27 cellular contexts compared by ENCODE assay signal in the genomic region with DNA sequence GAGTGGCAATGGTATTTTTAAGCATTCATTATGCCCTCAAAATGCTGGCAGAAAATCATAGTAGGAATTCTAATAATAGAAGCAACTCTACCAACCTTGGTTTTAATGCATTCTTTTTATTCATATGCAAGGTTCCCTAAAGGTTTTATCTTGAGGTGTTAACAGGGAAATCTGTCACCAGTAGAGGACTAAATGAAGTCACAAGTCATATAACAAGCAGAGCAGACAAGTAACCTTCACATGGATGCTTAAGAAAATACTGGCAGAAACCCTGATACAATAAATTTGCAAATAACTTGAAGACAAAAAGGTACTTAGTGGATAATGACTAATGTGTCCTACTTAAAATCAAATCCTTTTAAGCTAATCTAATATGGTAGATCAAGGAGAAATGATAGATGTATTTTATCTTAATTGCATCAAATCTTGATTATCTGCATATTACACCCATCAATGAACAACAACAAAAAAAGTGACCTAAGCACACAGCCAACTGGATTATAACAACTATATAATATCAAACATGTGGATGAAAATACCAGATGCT.
"Had no signal": no experiment of that assay in that cellular context is flagged by ENCODE, and none has a peak within 500 bp of the region (broad histone marks: within the 10 kb centered on the region; RNA-seq: fewer than 3 reads in every experiment).

No MANE protein-coding gene starts in this region.

- ATAC-seq: stimulated activated effector memory CD8-positive, alpha-beta T cell treated with anti-CD3 and anti-CD28 coated beads, Interleukin-12 subunit alpha, Interleukin-12 subunit beta, amount 100 ng/mL, for 72 hours; stimulated activated memory B cell treated with anti-CD40 and anti-IgM and Interleukin-4, amounts not matched to agents 10 μg/mL and 1 μg/mL and 100 μg/mL, for 72 hours; stimulated activated naive B cell treated with anti-CD40 and anti-IgM and Interleukin-4, amounts not matched to agents 10 μg/mL and 1 μg/mL and 100 μg/mL, for 72 hours; stimulated activated naive CD8-positive, alpha-beta T cell treated with anti-CD3 and anti-CD28 coated beads, Interleukin-15, amount 100 ng/mL, for 72 hours; stimulated activated naive CD8-positive, alpha-beta T cell treated with anti-CD3 and anti-CD28 coated beads, Interleukin-15, Interleukin-2, amounts not matched to agents 100 U/mL and 50 U/mL, for 24 hours; upper lobe of right lung had no signal

- H3K27ac ChIP-seq: stomach, suprapubic skin, testis, thoracic aorta, thyroid gland, tibial artery, tibial nerve, transverse colon, upper lobe of left lung, upper lobe of right lung, uterus, vagina had no signal

- H3K9me3 ChIP-seq: testis, thoracic aorta, thyroid gland, upper lobe of right lung, vagina had no signal

- H3K36me3 ChIP-seq: stomach, suprapubic skin, thoracic aorta, thyroid gland, tibial artery, tibial nerve, transverse colon, upper lobe of left lung, upper lobe of right lung, uterus, vagina had no signal

- FAIRE-seq: urothelium cell line had no signal

- DNase-seq: stimulated activated CD4-positive, alpha-beta T cell treated with anti-CD3 and anti-CD28 coated beads, Interleukin-2, amount 100 ng/mL, for 48 hours; stimulated activated CD4-positive, alpha-beta T cell treated with anti-CD3 and anti-CD28 coated beads, Interleukin-4, amount 100 ng/mL, for 1 hour; stimulated activated CD4-positive, alpha-beta T cell treated with anti-CD3 and anti-CD28 coated beads, Interleukin-4, amount 100 ng/mL, for 24 hours; stimulated activated CD4-positive, alpha-beta T cell treated with anti-CD3 and anti-CD28 coated beads, Interleukin-4, amount 100 ng/mL, for 4 hours; stimulated activated CD8-positive, alpha-beta memory T cell treated with anti-CD3 and anti-CD28 coated beads, Interleukin-4, amount 100 ng/mL, for 48 hours; stimulated activated naive B cell treated with anti-CD40 and anti-IgM and Interleukin-4, amounts not matched to agents 10 μg/mL and 1 μg/mL and 100 μg/mL, for 72 hours; stimulated activated naive CD4-positive, alpha-beta T cell; stimulated activated naive CD4-positive, alpha-beta T cell treated with Interleukin-2 at 50 U/mL for 16 hours; stimulated activated naive CD8-positive, alpha-beta T cell treated with anti-CD3 and anti-CD28 coated beads, Interleukin-15, amount 100 ng/mL, for 72 hours; stimulated activated naive CD8-positive, alpha-beta T cell treated with anti-CD3 and anti-CD28 coated beads, Interleukin-15, Interleukin-2, amounts not matched to agents 100 U/mL and 50 U/mL, for 24 hours; stomach; substantia nigra; testis; thyroid gland; tibial artery; transverse colon; trophoblast cell; upper lobe of left lung; upper lobe of right lung; uterus had no signal

- H3K4me1 ChIP-seq: stomach, suprapubic skin, testis, thyroid gland, tibial artery, tibial nerve, transverse colon, upper lobe of left lung, upper lobe of right lung, uterus, vagina had no signal

- H3K27me3 ChIP-seq: stomach, suprapubic skin, testis, thyroid gland, tibial artery, tibial nerve, transverse colon, upper lobe of left lung, upper lobe of right lung, uterus, vagina had no signal

- H3K4me3 ChIP-seq: stomach, suprapubic skin, testis, thoracic aorta, thyroid gland, tibial artery, tibial nerve, transverse colon, upper lobe of left lung, upper lobe of right lung, uterus, vagina had no signal
